ENCODE assay signal across 11 cellular contexts in genomic region chr18:58536534-58537271, GRCh38.
DNase-seq lines count a peak whose midpoint lies in the region; ATAC-seq and TF ChIP-seq lines count a peak whose summit lies in the region.
"Had no signal": no experiment of that assay in that cellular context is flagged by ENCODE, and none has a peak within 500 bp of the region (broad histone marks: within the 10 kb centered on the region; RNA-seq: fewer than 3 reads in every experiment).

No MANE protein-coding gene starts in this region.

- H3K27me3 Mint-ChIP-seq in activated B cell treated with CpG ODN at 0.5 μM for 24 hours (no peaks in the 10 kb centered on the region), MCF 10A (ENCODE audit: insufficient read depth, unreplicated experiment) (no peaks in the 10 kb centered on the region)

- POLR2A ChIA-PET in activated B cell treated with CpG ODN at 0.5 μM for 24 hours (lab: Charles Lee) (interaction anchor here (0.7 to 10.8 kb wide), 10 partner anchors 8 to 179 kb away, joined by 3 to 93 read pairs (median 5); partner anchors contain the start of gene MALT1), MCF 10A (lab: Yijun Ruan, JAX) (no interaction called here)

- TF ChIP-seq CTCF in GM12864 (IDR thresholded peaks at IDR 0.05; ENCODE audit: low read depth, low read length, missing control alignments), result no peak
- TF ChIP-seq CTCF in activated B cell treated with CpG ODN at 0.5 μM for 24 hours (IDR thresholded peaks at IDR 0.05), result no peak
- no peak for TF ChIP-seq CTCF in MCF 10A (IDR thresholded peaks at IDR 0.05; ENCODE audit: unreplicated experiment)

- H3K4me1 Mint-ChIP-seq in activated B cell treated with CpG ODN at 0.5 μM for 24 hours (peaks cover 76% of the 10 kb centered on the region), MCF 10A (ENCODE audit: insufficient read depth, unreplicated experiment) (peaks cover 12% of the 10 kb centered on the region)

- no TSS peak for BruUV-seq in MCF 10A (replicated peaks; lab: Mats Ljungman, UMichigan)

- CTCF ChIA-PET in activated B cell treated with CpG ODN at 0.5 μM for 24 hours (lab: Charles Lee) (interaction anchor here (0.8 to 15.2 kb wide), 5 partner anchors 9 to 233 kb away, joined by 3 to 295 read pairs (median 6); no protein-coding TSS in a partner anchor), MCF 10A (lab: Yijun Ruan, JAX) (interaction anchor here (1.2 to 2.0 kb wide), 2 partner anchors 20 to 227 kb away, joined by 5 to 6 read pairs; no protein-coding TSS in a partner anchor)

- intact Hi-C loops in activated B cell treated with CpG ODN at 0.5 μM for 24 hours (cut with micrococcal nuclease) (loop anchor here (1.0 kb wide), 1 partner anchor 135 kb away; the partner anchor contains the start of gene MALT1), MCF 10A (cut with micrococcal nuclease) (no loop called here)

- ATAC-seq in GM19455 (IDR thresholded peaks at IDR 0.05; ENCODE audit: unreplicated experiment) (peak; percentile 47), HG03139 (IDR thresholded peaks at IDR 0.05; ENCODE audit: unreplicated experiment) (peak; percentile 39), activated B cell treated with CpG ODN at 0.5 μM for 24 hours (ENCODE audit: low read depth) (peak; percentile 71), HG03097 (IDR thresholded peaks at IDR 0.05; ENCODE audit: low FRiP score, unreplicated experiment) (no peak)

- no peaks in the 10 kb centered on the region for H3K36me3 Mint-ChIP-seq in activated B cell treated with CpG ODN at 0.5 μM for 24 hours (ENCODE audit: low read depth)
- peaks cover 4% of the 10 kb centered on the region for H3K36me3 Mint-ChIP-seq in MCF 10A (ENCODE audit: insufficient read depth, unreplicated experiment)

- peak overlapping the region; percentile 73 for H3K4me3 ChIP-seq in GM12864 (ENCODE audit: low read depth, low read length)
- H3K4me3 ChIP-seq: right lobe of liver had no signal

- H3K4me3 Mint-ChIP-seq in activated B cell treated with CpG ODN at 0.5 μM for 24 hours (peak overlapping the region; percentile 63), MCF 10A (ENCODE audit: unreplicated experiment) (no peak overlapping the region)
- H3K4me3 Mint-ChIP-seq: activated T-helper 1 cell treated with anti-CD3 and anti-CD28 coated beads, Interleukin-12 subunit alpha, Interleukin-12 subunit beta, Interleukin-2, Interleukin-4 antibody, amounts not matched to agents 30 ng/mL and 10 ng/mL and 1 ng/mL, durations not matched to agents 14 hours and 24 hours and 36 hours had no signal

- H3K27ac Mint-ChIP-seq in activated B cell treated with CpG ODN at 0.5 μM for 24 hours (peak overlapping the region; percentile 81), MCF 10A (ENCODE audit: low read depth, unreplicated experiment) (no peak overlapping the region)
- H3K27ac Mint-ChIP-seq: activated T-helper 1 cell treated with anti-CD3 and anti-CD28 coated beads, Interleukin-12 subunit alpha, Interleukin-12 subunit beta, Interleukin-2, Interleukin-4 antibody, amounts not matched to agents 30 ng/mL and 10 ng/mL and 1 ng/mL, durations not matched to agents 14 hours and 24 hours and 36 hours had no signal

- DNase-seq in GM12864 (ENCODE audit: low read depth) (peak; percentile 69), activated B cell treated with CpG ODN at 0.5 μM for 24 hours (no peak), MCF 10A (ENCODE audit: unreplicated experiment) (no peak), T-helper 9 cell (no peak)
- no peak for DNase-seq in activated naive CD4-positive, alpha-beta T cell treated with Interleukin-2 at 50 U/mL for 16 hours
- DNase-seq: effector CD8-positive, alpha-beta T cell; right lobe of liver had no signal

- H3K9me3 Mint-ChIP-seq in activated B cell treated with CpG ODN at 0.5 μM for 24 hours, result no peaks in the 10 kb centered on the region
- no peaks in the 10 kb centered on the region for H3K9me3 Mint-ChIP-seq in MCF 10A (ENCODE audit: unreplicated experiment)
- H3K9me3 Mint-ChIP-seq: activated T-helper 1 cell treated with anti-CD3 and anti-CD28 coated beads, Interleukin-12 subunit alpha, Interleukin-12 subunit beta, Interleukin-2, Interleukin-4 antibody, amounts not matched to agents 30 ng/mL and 10 ng/mL and 1 ng/mL, durations not matched to agents 14 hours and 24 hours and 36 hours had no signal
